29 cellular contexts compared by ENCODE assay signal in the genomic region with DNA sequence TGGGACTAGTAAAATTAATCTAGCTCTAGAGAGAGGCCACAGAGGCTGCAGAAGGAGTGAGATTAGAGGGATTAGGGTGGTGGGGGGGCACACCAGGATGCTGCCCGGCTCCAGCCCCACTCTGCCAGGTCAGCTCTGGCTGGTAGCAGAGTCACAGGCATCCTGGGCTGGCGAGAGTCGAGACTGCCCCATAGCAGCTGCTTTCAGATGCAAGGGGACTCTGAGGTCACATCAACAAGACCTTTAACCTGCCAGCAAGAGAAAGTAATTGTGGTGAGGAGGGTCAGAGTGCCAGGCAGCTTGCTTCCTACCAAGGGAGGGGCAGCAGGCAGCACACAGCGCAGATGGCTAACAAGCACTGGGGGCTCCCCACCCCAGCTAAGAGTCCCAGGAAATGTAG. TPM values are rescaled to one million over a fixed set of nuclear protein-coding genes. Genes with fewer than 3 reads are reported as not detected.
DNase-seq lines count a peak whose midpoint lies in the region; FAIRE-seq and TF ChIP-seq lines count a peak whose summit lies in the region.
"Had no signal": no experiment of that assay in that cellular context is flagged by ENCODE, and none has a peak within 500 bp of the region (broad histone marks: within the 10 kb centered on the region; RNA-seq: fewer than 3 reads in every experiment).

No MANE protein-coding gene starts in this region.

- H3K4me3 Mint-ChIP-seq in progenitor cell of endocrine pancreas (ENCODE audit: low read depth): no peak overlapping the region
- H3K4me3 Mint-ChIP-seq: activated CD4-positive, alpha-beta memory T cell treated with anti-CD3 and anti-CD28 coated beads for 36 hours; activated naive CD8-positive, alpha-beta T cell treated with anti-CD3 and anti-CD28 coated beads, Interleukin-2, amount 50 U/mL, for 24 hours; CD8-positive, alpha-beta memory T cell had no signal

- H3K27ac Mint-ChIP-seq in progenitor cell of endocrine pancreas: peak overlapping the region; percentile 73
- H3K27ac Mint-ChIP-seq: activated CD4-positive, alpha-beta memory T cell treated with anti-CD3 and anti-CD28 coated beads for 36 hours; activated naive CD8-positive, alpha-beta T cell treated with anti-CD3 and anti-CD28 coated beads, Interleukin-2, amount 50 U/mL, for 24 hours; CD8-positive, alpha-beta memory T cell had no signal

- no peaks in the 10 kb centered on the region; the same call in 1 of the 2 replicates for H3K27me3 ChIP-seq in OCI-LY3 (ENCODE audit: low read depth, low read length)

- no peak overlapping the region for H3K4me3 ChIP-seq in OCI-LY3 (ENCODE audit: low read length)
- no peak overlapping the region for H3K4me3 ChIP-seq in kidney (ENCODE audit: low read length in 2 of 2)
- H3K4me3 ChIP-seq: esophagus muscularis mucosa, gastrocnemius medialis, tibial artery had no signal

- no peak overlapping the region for H3K9ac ChIP-seq in OCI-LY3 (ENCODE audit: low read length)
- no peak overlapping the region for H3K9ac ChIP-seq in kidney (ENCODE audit: low read length in 2 of 2)

- FAIRE-seq in kidney (lab: Jason Lieb, UNC): no peak
- FAIRE-seq: colon, GM12891, HTR-8/SVneo had no signal

- peaks cover 22% of the 10 kb centered on the region for H3K4me1 Mint-ChIP-seq in progenitor cell of endocrine pancreas (ENCODE audit: low read depth)

- H3K79me2 ChIP-seq in OCI-LY3 (ENCODE audit: low read length): peaks cover 73% of the 10 kb centered on the region

- no peaks in the 10 kb centered on the region for H3K9me3 Mint-ChIP-seq in progenitor cell of endocrine pancreas (ENCODE audit: low read depth)
- H3K9me3 Mint-ChIP-seq: activated CD4-positive, alpha-beta memory T cell treated with anti-CD3 and anti-CD28 coated beads for 36 hours; activated naive CD8-positive, alpha-beta T cell treated with anti-CD3 and anti-CD28 coated beads, Interleukin-2, amount 50 U/mL, for 24 hours; CD8-positive, alpha-beta memory T cell had no signal

- H3K27me3 Mint-ChIP-seq in progenitor cell of endocrine pancreas: peaks cover 24% of the 10 kb centered on the region

- H3K4me2 ChIP-seq in OCI-LY3 (ENCODE audit: low read length): peak overlapping the region; percentile 81; the same call in 1 of the 2 replicates

- H3K27ac ChIP-seq in OCI-LY3 (ENCODE audit: low read length) (no peak overlapping the region), kidney (ENCODE audit: low read depth in 2 of 2, low read length in 2 of 2) (peak overlapping the region; percentile 11 to 81)
- H3K27ac ChIP-seq: 22Rv1, esophagus muscularis mucosa, tibial artery had no signal

- no peak overlapping the region for H2AFZ ChIP-seq in OCI-LY3 (ENCODE audit: low read depth, low read length)

- DNase-seq in DMS 273 (lab: John Stamatoyannopoulos, UW; ENCODE audit: unreplicated experiment): peak; percentile 20
- DNase-seq in DMS 273 treated with DMSO at 0.1 percent for 48 hours (lab: John Stamatoyannopoulos, UW): no peak
- DNase-seq in kidney: no peak
- DNase-seq in progenitor cell of endocrine pancreas (ENCODE audit: low spot score, unreplicated experiment): no peak
- DNase-seq in putamen (ENCODE audit: low spot score): no peak
- no peak for DNase-seq in posterior vena cava (ENCODE audit: low spot score)
- no peak for DNase-seq in NCI-H2029 treated with DMSO at 0.1 percent for 48 hours (lab: John Stamatoyannopoulos, UW)
- DNase-seq: activated CD4-positive, alpha-beta memory T cell treated with anti-CD3 and anti-CD28 coated beads for 36 hours; activated CD4-positive, CD25-positive, alpha-beta regulatory T cell; activated gamma-delta T cell; activated naive CD8-positive, alpha-beta T cell treated with anti-CD3 and anti-CD28 coated beads, Interleukin-2, amount 50 U/mL, for 24 hours; AML-193; CD8-positive, alpha-beta memory T cell; DND-41; gastrocnemius medialis; Karpas-422; midbrain; NCI-H187; NCI-H345; RPMI8226; stimulated activated CD4-positive, alpha-beta T cell treated with anti-CD3 and anti-CD28 coated beads, Interleukin-4, amount 100 ng/mL, for 1 hour; stimulated activated naive CD8-positive, alpha-beta T cell treated with anti-CD3 and anti-CD28 coated beads, Interleukin-15, Interleukin-2, amounts not matched to agents 100 U/mL and 50 U/mL, for 24 hours; tibial artery had no signal

- no peaks in the 10 kb centered on the region for H3K36me3 ChIP-seq in OCI-LY3 (replicated peaks; ENCODE audit: low read depth, low read length)
- H3K36me3 ChIP-seq in kidney (ENCODE audit: control insufficient read depth in 1 of 2, insufficient read depth in 2 of 2, low read length in 2 of 2): no peaks in the 10 kb centered on the region
- H3K36me3 ChIP-seq: esophagus muscularis mucosa, gastrocnemius medialis, tibial artery had no signal

- TF ChIP-seq CTCF in OCI-LY3 (IDR thresholded peaks at IDR 0.05; ENCODE audit: low read depth, low read length) (no peak), kidney (IDR thresholded peaks at IDR 0.05; ENCODE audit: borderline replicate concordance, extremely low read depth, insufficient read depth) (no peak), progenitor cell of endocrine pancreas (IDR thresholded peaks at IDR 0.05; ENCODE audit: unreplicated experiment) (no peak)

- H3K9me3 ChIP-seq in OCI-LY3 (ENCODE audit: insufficient read depth, low read length) (no peaks in the 10 kb centered on the region), kidney (ENCODE audit: control insufficient read depth in 1 of 2, low read length in 2 of 2) (no peaks in the 10 kb centered on the region)
- H3K9me3 ChIP-seq: esophagus muscularis mucosa, gastrocnemius medialis, tibial artery had no signal

- intact Hi-C loops in kidney (cut with DNase I): loop anchor here (10.0 kb wide), 1 partner anchor 69 kb away; no protein-coding TSS in a partner anchor
- intact Hi-C loops in posterior vena cava (cut with DNase I): no loop called here

- peaks cover 46% of the 10 kb centered on the region for H3K4me1 ChIP-seq in OCI-LY3 (ENCODE audit: low read length)
- peaks cover 6 to 11% of the 10 kb centered on the region in 2 donors for H3K4me1 ChIP-seq in kidney (ENCODE audit: control insufficient read depth in 1 of 2, insufficient read depth in 1 of 2, low read depth in 1 of 2, low read length in 2 of 2)

- no peaks in the 10 kb centered on the region for H3K36me3 Mint-ChIP-seq in progenitor cell of endocrine pancreas (ENCODE audit: insufficient read depth)
- H3K36me3 Mint-ChIP-seq: activated CD4-positive, alpha-beta memory T cell treated with anti-CD3 and anti-CD28 coated beads for 36 hours; CD8-positive, alpha-beta memory T cell had no signal

- H4K20me1 ChIP-seq in OCI-LY3 (ENCODE audit: insufficient read depth, low read length): peaks cover 74% of the 10 kb centered on the region

RNA-seq across cellular contexts. Expression of a gene that starts 7.5 kb away (rescaled TPM):
- 6.5 TPM for total RNA-seq in kidney
- polyA plus RNA-seq in kidney (ENCODE audit: insufficient read depth, low read depth, low replicate concordance): 7.7 TPM
- 7.7 and 7.8 TPM in 2 replicates for total RNA-seq in progenitor cell of endocrine pancreas
- total RNA-seq in posterior vena cava: under 1 TPM; 0.28 to 0.62 TPM
- polyA plus RNA-seq: CD8-positive, alpha-beta memory T cell had no signal
